Comparison of ENCODE assay signal across 8 cellular contexts in the genomic region with DNA sequence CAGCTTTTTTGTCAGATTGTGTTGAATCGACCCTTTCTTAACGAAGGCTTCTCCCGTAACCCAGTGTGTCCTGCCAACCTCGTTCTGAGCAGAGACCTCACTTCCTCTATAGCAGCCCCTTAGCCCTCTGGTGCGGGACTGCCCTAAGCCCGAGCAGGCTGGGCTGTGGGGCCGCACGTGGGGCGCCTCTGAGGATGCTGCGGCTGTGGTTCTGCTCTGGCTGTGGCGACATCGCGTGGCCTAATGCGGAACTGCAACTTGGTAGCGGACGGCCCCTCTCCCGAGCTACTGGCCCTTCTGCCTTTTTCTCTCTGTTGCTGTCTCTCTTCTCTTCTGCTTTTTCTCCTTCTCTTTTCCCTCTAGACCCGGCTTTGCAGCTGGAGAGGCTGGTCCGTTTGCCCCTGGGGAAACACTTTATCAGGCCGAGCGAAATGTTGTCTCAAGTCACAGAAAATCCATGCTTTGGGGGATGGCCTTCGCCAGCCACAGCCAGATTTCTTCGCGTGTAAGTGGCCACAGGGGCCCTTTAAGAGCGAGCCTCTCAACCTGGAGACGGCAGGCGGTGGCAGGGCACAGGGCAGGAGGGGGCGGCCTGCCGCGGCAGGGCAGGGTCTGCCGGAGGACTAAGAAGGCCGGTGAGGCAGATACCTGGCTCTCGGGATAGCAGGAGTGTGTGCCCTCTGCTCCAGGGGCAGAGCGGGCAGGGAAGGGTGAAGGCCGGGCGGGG. TPM values are rescaled to one million over a fixed set of nuclear protein-coding genes. Genes with fewer than 3 reads are reported as not detected.
DNase-seq lines count a peak whose midpoint lies in the region; ATAC-seq and TF ChIP-seq lines count a peak whose summit lies in the region.

No MANE protein-coding gene starts in this region.

- no peak overlapping the region for H3K27ac Mint-ChIP-seq in activated naive CD4-positive, alpha-beta T cell treated with anti-CD3 and anti-CD28 coated beads, Interleukin-2, amount 10 ng/mL, durations not matched to agents 7 days and 5 days

- ATAC-seq in Right ventricle myocardium inferior = peak; percentile 87
- peak; percentile 88 to 96 for ATAC-seq in upper lobe of left lung (ENCODE audit: low FRiP score in 2 of 2)

- TF ChIP-seq POLR2A in upper lobe of left lung (IDR thresholded peaks at IDR 0.05) = no peak

- peak; percentile 42 to 80 for DNase-seq in NCI-H524 (lab: John Stamatoyannopoulos, UW)
- no peak for DNase-seq in NCI-H524 treated with DMSO at 0.1 percent for 48 hours (lab: John Stamatoyannopoulos, UW)
- peak; percentile 52 for DNase-seq in SKM-1 (lab: John Stamatoyannopoulos, UW; ENCODE audit: unreplicated experiment)
- peak; percentile 85 for DNase-seq in activated naive CD4-positive, alpha-beta T cell treated with anti-CD3 and anti-CD28 coated beads, Interleukin-2, amount 10 ng/mL, durations not matched to agents 7 days and 5 days
- peak; percentile 93 for DNase-seq in Right ventricle myocardium inferior (ENCODE audit: missing footprints)
- peak; percentile 74 to 98 (median 92) for DNase-seq in posterior cingulate gyrus
- peak; percentile 77 to 93 for DNase-seq in upper lobe of left lung

- H3K9me3 ChIP-seq in upper lobe of left lung = no peaks in the 10 kb centered on the region

- H3K27me3 Mint-ChIP-seq in activated naive CD4-positive, alpha-beta T cell treated with anti-CD3 and anti-CD28 coated beads, Interleukin-2, amount 10 ng/mL, durations not matched to agents 7 days and 5 days = peaks cover 49% of the 10 kb centered on the region

- H3K4me1 ChIP-seq in upper lobe of left lung = peaks cover 3 to 8% (median 7%) of the 10 kb centered on the region in 4 donors

- H3K36me3 ChIP-seq in upper lobe of left lung = no peaks in the 10 kb centered on the region

- no peaks in the 10 kb centered on the region for H3K9me3 Mint-ChIP-seq in activated naive CD4-positive, alpha-beta T cell treated with anti-CD3 and anti-CD28 coated beads, Interleukin-2, amount 10 ng/mL, durations not matched to agents 7 days and 5 days

- no peaks in the 10 kb centered on the region for H3K27me3 ChIP-seq in upper lobe of left lung

- peak; percentile 93 for TF ChIP-seq RAD21 in Ishikawa (IDR thresholded peaks at IDR 0.05; ENCODE audit: low read depth)

- intact Hi-C loops in Right ventricle myocardium inferior (cut with DNase I) = loop anchor here (1.0 to 10.0 kb wide), 4 partner anchors 127 to 335 kb away; a partner anchor contains a TSS
- intact Hi-C loops in posterior cingulate gyrus (cut with DNase I) = loop anchor here (1.0 to 10.0 kb wide), 3 partner anchors 130 to 335 kb away; a partner anchor contains a TSS

- CTCF ChIA-PET in activated naive CD4-positive, alpha-beta T cell treated with anti-CD3 and anti-CD28 coated beads, Interleukin-2, amount 10 ng/mL, durations not matched to agents 7 days and 5 days (lab: Charles Lee) = interaction anchor here (0.6 to 4.8 kb wide), 16 partner anchors 10 to 363 kb away, joined by 3 to 36 read pairs (median 3); a partner anchor contains a TSS

- no peak overlapping the region for H3K27ac ChIP-seq in upper lobe of left lung

- 26 to 36% methylated on average over 30 to 31 of the region's 36 CpGs for WGBS in upper lobe of left lung, 2 donors

- peak; percentile 89 to 96 (median 93) for TF ChIP-seq CTCF in upper lobe of left lung (IDR thresholded peaks at IDR 0.05)

- no peak for TF ChIP-seq EP300 in Ishikawa (IDR thresholded peaks at IDR 0.05; ENCODE audit: borderline replicate concordance)
- TF ChIP-seq EP300 in upper lobe of left lung (IDR thresholded peaks at IDR 0.05) = no peak

- H3K4me3 ChIP-seq in upper lobe of left lung = no peak overlapping the region

- H3K36me3 Mint-ChIP-seq in activated naive CD4-positive, alpha-beta T cell treated with anti-CD3 and anti-CD28 coated beads, Interleukin-2, amount 10 ng/mL, durations not matched to agents 7 days and 5 days = no peaks in the 10 kb centered on the region

- peaks cover 11% of the 10 kb centered on the region for H3K4me1 Mint-ChIP-seq in activated naive CD4-positive, alpha-beta T cell treated with anti-CD3 and anti-CD28 coated beads, Interleukin-2, amount 10 ng/mL, durations not matched to agents 7 days and 5 days

- no peak overlapping the region for H3K4me3 Mint-ChIP-seq in activated naive CD4-positive, alpha-beta T cell treated with anti-CD3 and anti-CD28 coated beads, Interleukin-2, amount 10 ng/mL, durations not matched to agents 7 days and 5 days

TF ChIP-seq in Ishikawa, 13 proteins besides CTCF, POLR2A, EP300 and RAD21:
- TF ChIP-seq, protein P1, sequence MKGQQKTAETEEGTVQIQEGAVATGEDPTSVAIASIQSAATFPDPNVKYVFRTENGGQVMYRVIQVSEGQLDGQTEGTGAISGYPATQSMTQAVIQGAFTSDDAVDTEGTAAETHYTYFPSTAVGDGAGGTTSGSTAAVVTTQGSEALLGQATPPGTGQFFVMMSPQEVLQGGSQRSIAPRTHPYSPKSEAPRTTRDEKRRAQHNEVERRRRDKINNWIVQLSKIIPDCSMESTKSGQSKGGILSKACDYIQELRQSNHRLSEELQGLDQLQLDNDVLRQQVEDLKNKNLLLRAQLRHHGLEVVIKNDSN (IDR thresholded peaks at IDR 0.05) = peak; percentile 71
- no peak for TF ChIP-seq CEBPB (IDR thresholded peaks at IDR 0.05)
- TF ChIP-seq, protein P2, sequence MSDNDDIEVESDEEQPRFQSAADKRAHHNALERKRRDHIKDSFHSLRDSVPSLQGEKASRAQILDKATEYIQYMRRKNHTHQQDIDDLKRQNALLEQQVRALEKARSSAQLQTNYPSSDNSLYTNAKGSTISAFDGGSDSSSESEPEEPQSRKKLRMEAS (IDR thresholded peaks at IDR 0.05) = peak; percentile 79

RNA-seq across cellular contexts. Expression of a gene that starts 19.4 kb away (rescaled TPM):
- total RNA-seq in Right ventricle myocardium inferior (1.5 TPM), upper lobe of left lung (1 to 10 TPM; 1.0 to 6.7 (median 3.7) TPM)

RNA-seq across cellular contexts. Expression of a gene that starts 57.9 kb away (rescaled TPM):
- total RNA-seq in Right ventricle myocardium inferior (1,256 TPM), upper lobe of left lung (1,000 to 10,000 TPM in 2 of 6 donors, 100 to 1,000 TPM in 4; 339 to 1,933 (median 538) TPM)
